Comparison of ENCODE assay signal across 8 cellular contexts in genomic region chr20:653110-653589, GRCh38. TPM values are rescaled to one million over a fixed set of nuclear protein-coding genes. Genes with fewer than 3 reads are reported as not detected.
DNase-seq lines count a peak whose midpoint lies in the region; ATAC-seq and FAIRE-seq lines count a peak whose summit lies in the region.

TSS of gene SRXN1 (minus strand) at chr20:653200. CDS start at chr20:653185, 15 bp downstream.

- ATAC-seq in GM21737 (IDR thresholded peaks at IDR 0.05; ENCODE audit: unreplicated experiment) (peak; percentile 86), left ventricle myocardium superior (peak; percentile 95)

- intact Hi-C loops in left ventricle myocardium superior (cut with micrococcal nuclease) = no loop called here

- peak within 1 kb of the TSS; percentile 84 for H3K4me3 Mint-ChIP-seq in T-helper 1 cell treated with Interleukin-12 subunit alpha and Interleukin-12 subunit beta and Interleukin-4 antibody, amounts not matched to agents 30 μg/mL and 1 μg/mL, for 36 hours

- peak; percentile 41 for DNase-seq in GF-D8 (lab: John Stamatoyannopoulos, UW)
- peak; percentile 48 to 50 for DNase-seq in Kasumi-1 (lab: John Stamatoyannopoulos, UW)
- DNase-seq in amniotic stem cell (lab: John Stamatoyannopoulos, UW) = peak; percentile 93
- DNase-seq in left ventricle myocardium superior = peak; percentile 96
- DNase-seq in pulmonary artery endothelial cell (ENCODE audit: low read depth, low spot score) = peak; percentile 75
- DNase-seq in urothelium cell line (ENCODE audit: low spot score) = peak; percentile 94

- peaks cover 30% of the 10 kb centered on the region for H3K4me1 Mint-ChIP-seq in T-helper 1 cell treated with Interleukin-12 subunit alpha and Interleukin-12 subunit beta and Interleukin-4 antibody, amounts not matched to agents 30 μg/mL and 1 μg/mL, for 36 hours (ENCODE audit: low read depth)

- peaks cover 20% of the 10 kb centered on the region for H3K27me3 Mint-ChIP-seq in T-helper 1 cell treated with Interleukin-12 subunit alpha and Interleukin-12 subunit beta and Interleukin-4 antibody, amounts not matched to agents 30 μg/mL and 1 μg/mL, for 36 hours (ENCODE audit: low read depth)

- H3K36me3 Mint-ChIP-seq in T-helper 1 cell treated with Interleukin-12 subunit alpha and Interleukin-12 subunit beta and Interleukin-4 antibody, amounts not matched to agents 30 μg/mL and 1 μg/mL, for 36 hours (ENCODE audit: low read depth) = peaks cover 17% of the 10 kb centered on the region

- H3K9me3 Mint-ChIP-seq in T-helper 1 cell treated with Interleukin-12 subunit alpha and Interleukin-12 subunit beta and Interleukin-4 antibody, amounts not matched to agents 30 μg/mL and 1 μg/mL, for 36 hours = no peaks in the 10 kb centered on the region

- FAIRE-seq in urothelium cell line (lab: Jason Lieb, UNC) = peak; percentile 23

- peak within 1 kb of the TSS; percentile 77 for H3K27ac Mint-ChIP-seq in T-helper 1 cell treated with Interleukin-12 subunit alpha and Interleukin-12 subunit beta and Interleukin-4 antibody, amounts not matched to agents 30 μg/mL and 1 μg/mL, for 36 hours

RNA-seq across cellular contexts. Expression of gene SRXN1, which starts in this region (rescaled TPM):
- total RNA-seq in left ventricle myocardium superior = 34.6 TPM
- 49.5 and 52.0 TPM in 2 replicates for total RNA-seq in pulmonary artery endothelial cell

Comparison
In these comparisons a context has a peak if more than half of its experiments do, and no peak if none do; other contexts are left out.
1. Peak in every context shown above with its lines: DNase-seq and ATAC-seq.
2. DNase-seq: peak in every context shown above with its lines; median percentile 96 in left ventricle myocardium superior; 94 in urothelium cell line; 93 in amniotic stem cell; 75 in pulmonary artery endothelial cell; 49 in Kasumi-1; 41 in GF-D8.